21 cellular contexts compared by ENCODE assay signal in the genomic region with DNA sequence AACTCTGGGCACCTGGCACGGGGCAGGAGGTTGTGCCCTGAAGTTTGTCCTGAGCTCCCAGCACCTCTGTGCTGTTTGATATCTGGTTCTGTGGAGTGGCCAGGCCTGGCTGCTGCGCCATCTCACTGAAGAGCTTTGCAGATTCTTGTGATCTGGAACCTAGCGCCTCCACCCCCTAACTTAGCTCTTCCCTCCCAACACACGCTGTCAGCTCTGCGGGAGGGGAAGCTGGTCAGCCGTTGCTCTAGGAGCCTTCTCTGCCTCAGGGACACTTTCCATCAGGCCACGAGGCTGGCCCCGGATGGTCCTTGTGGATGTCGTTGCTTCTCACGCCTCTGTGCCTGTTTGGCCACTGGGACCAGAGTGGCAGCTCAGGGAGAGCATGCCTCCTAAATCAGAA.
"Had no signal": no experiment of that assay in that cellular context is flagged by ENCODE, and none has a peak within 500 bp of the region (broad histone marks: within the 10 kb centered on the region; RNA-seq: fewer than 3 reads in every experiment).

No MANE protein-coding gene starts in this region.

- DNase-seq: activated CD4-positive, alpha-beta T cell treated with anti-CD3 and anti-CD28 coated beads for 4 hours; activated CD8-positive, alpha-beta memory T cell treated with anti-CD3 and anti-CD28 coated beads, Interleukin-2, amount 50 U/mL, for 4 hours; activated CD8-positive, alpha-beta T cell treated with anti-CD3 and anti-CD28 coated beads for 36 hours; activated gamma-delta T cell treated with Interleukin-2 at 50 U/mL for 16 hours; activated naive CD4-positive, alpha-beta T cell treated with anti-CD3 and anti-CD28 coated beads, Interleukin-2, amount 10 ng/mL, durations not matched to agents 7 days and 5 days; activated naive CD8-positive, alpha-beta T cell treated with anti-CD3 and anti-CD28 coated beads for 36 hours; activated T-cell treated with anti-CD3 and anti-CD28 coated beads, Interleukin-2, amount 50 U/mL, for 72 hours; caudate nucleus; MG63; NCI-H1105; NCI-H1436; NCI-H1694 treated with DMSO at 0.1 percent for 48 hours; NCI-H2029 treated with DMSO at 0.1 percent for 48 hours; NCI-H446; NCI-H524; PC-3; SHP77 treated with DMSO at 0.1 percent for 48 hours had no signal

- H3K27me3 ChIP-seq: MG63 had no signal

- H3K36me3 ChIP-seq: MG63 had no signal

- H3K27me3 Mint-ChIP-seq: activated CD8-positive, alpha-beta T cell treated with anti-CD3 and anti-CD28 coated beads for 36 hours; activated naive CD4-positive, alpha-beta T cell treated with anti-CD3 and anti-CD28 coated beads, Interleukin-2, amount 10 ng/mL, durations not matched to agents 7 days and 5 days; activated naive CD8-positive, alpha-beta T cell treated with anti-CD3 and anti-CD28 coated beads for 36 hours had no signal

- H3K27ac ChIP-seq: KMS-11 had no signal

- H3K4me2 ChIP-seq: KMS-11 had no signal

- H3K9ac ChIP-seq: KMS-11 had no signal

- H3K4me3 ChIP-seq: MG63 had no signal

- H3K9me3 Mint-ChIP-seq: activated CD8-positive, alpha-beta T cell treated with anti-CD3 and anti-CD28 coated beads for 36 hours; activated naive CD4-positive, alpha-beta T cell treated with anti-CD3 and anti-CD28 coated beads, Interleukin-2, amount 10 ng/mL, durations not matched to agents 7 days and 5 days; activated naive CD8-positive, alpha-beta T cell treated with anti-CD3 and anti-CD28 coated beads for 36 hours; activated T-cell treated with anti-CD3 and anti-CD28 coated beads, Interleukin-2, amount 50 U/mL, for 72 hours; activated T-helper 2 cell treated with anti-CD3 and anti-CD28 coated beads, Interferon-gamma antibody, Interleukin-2, Interleukin-4, amounts not matched to agents 10 μg/mL and 5 μg/mL and 100 μg/mL, durations not matched to agents 14 hours and 24 hours and 36 hours; T-helper 1 cell treated with Interleukin-12 subunit alpha and Interleukin-12 subunit beta and Interleukin-4 antibody, amounts not matched to agents 30 μg/mL and 1 μg/mL, for 36 hours had no signal

- ATAC-seq: activated CD4-positive, CD25-positive, alpha-beta regulatory T cell treated with anti-CD3 and anti-CD28 coated beads, Interleukin-2, amount 50 U/mL, for 24 hours; activated CD8-positive, alpha-beta T cell treated with anti-CD3 and anti-CD28 coated beads for 36 hours; activated T-cell treated with anti-CD3 and anti-CD28 coated beads, Interleukin-2, amount 50 U/mL, for 72 hours; PC-3 had no signal

- H3K27ac Mint-ChIP-seq: activated CD8-positive, alpha-beta T cell treated with anti-CD3 and anti-CD28 coated beads for 36 hours; activated naive CD4-positive, alpha-beta T cell treated with anti-CD3 and anti-CD28 coated beads, Interleukin-2, amount 10 ng/mL, durations not matched to agents 7 days and 5 days; activated naive CD8-positive, alpha-beta T cell treated with anti-CD3 and anti-CD28 coated beads for 36 hours; activated T-cell treated with anti-CD3 and anti-CD28 coated beads, Interleukin-2, amount 50 U/mL, for 72 hours; activated T-helper 2 cell treated with anti-CD3 and anti-CD28 coated beads, Interferon-gamma antibody, Interleukin-2, Interleukin-4, amounts not matched to agents 10 μg/mL and 5 μg/mL and 100 μg/mL, durations not matched to agents 14 hours and 24 hours and 36 hours; T-helper 1 cell treated with Interleukin-12 subunit alpha and Interleukin-12 subunit beta and Interleukin-4 antibody, amounts not matched to agents 30 μg/mL and 1 μg/mL, for 36 hours had no signal

- H3K36me3 Mint-ChIP-seq: activated naive CD4-positive, alpha-beta T cell treated with anti-CD3 and anti-CD28 coated beads, Interleukin-2, amount 10 ng/mL, durations not matched to agents 7 days and 5 days had no signal

- H3K4me3 Mint-ChIP-seq: activated CD8-positive, alpha-beta T cell treated with anti-CD3 and anti-CD28 coated beads for 36 hours; activated naive CD4-positive, alpha-beta T cell treated with anti-CD3 and anti-CD28 coated beads, Interleukin-2, amount 10 ng/mL, durations not matched to agents 7 days and 5 days; activated naive CD8-positive, alpha-beta T cell treated with anti-CD3 and anti-CD28 coated beads for 36 hours; activated T-cell treated with anti-CD3 and anti-CD28 coated beads, Interleukin-2, amount 50 U/mL, for 72 hours; T-helper 1 cell treated with Interleukin-12 subunit alpha and Interleukin-12 subunit beta and Interleukin-4 antibody, amounts not matched to agents 30 μg/mL and 1 μg/mL, for 36 hours had no signal

- H3K4me1 Mint-ChIP-seq: activated naive CD4-positive, alpha-beta T cell treated with anti-CD3 and anti-CD28 coated beads, Interleukin-2, amount 10 ng/mL, durations not matched to agents 7 days and 5 days; activated naive CD8-positive, alpha-beta T cell treated with anti-CD3 and anti-CD28 coated beads for 36 hours had no signal
